ENCODE assay signal across 9 cellular contexts in the genomic region with DNA sequence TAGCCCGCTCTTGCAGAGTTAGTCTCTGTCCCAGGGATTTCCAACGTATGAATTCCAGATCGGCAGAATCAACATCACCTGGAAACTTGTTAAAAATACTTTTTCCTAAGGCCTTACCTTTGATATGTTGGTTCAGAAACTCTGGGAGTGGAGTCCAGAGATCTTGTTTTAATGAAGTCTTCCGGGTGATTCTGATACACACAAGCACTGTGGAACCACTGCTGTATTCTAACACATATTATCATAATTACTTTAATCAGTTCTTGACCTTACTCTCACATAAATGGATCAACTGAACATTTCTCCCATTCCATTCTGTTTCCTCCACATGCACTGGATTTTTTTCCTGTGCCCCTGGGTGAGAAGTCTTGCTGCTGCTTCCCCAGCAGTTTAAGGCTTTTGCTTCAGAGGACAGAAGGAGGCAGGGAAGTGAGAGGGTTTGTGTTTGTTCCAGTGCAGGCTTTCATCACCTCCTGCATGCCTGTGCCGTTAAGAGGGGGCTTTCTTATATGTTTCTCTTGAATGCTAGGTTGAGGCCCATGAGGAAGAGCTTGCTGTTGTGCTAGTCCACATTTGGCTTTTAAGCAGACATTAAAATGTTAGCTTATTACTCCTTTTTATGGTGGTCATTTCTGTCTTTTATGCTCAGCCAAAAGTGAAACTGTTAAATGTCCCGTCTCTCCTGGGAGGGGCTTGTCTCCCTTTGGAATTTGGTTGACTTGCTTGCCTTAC. TPM values are rescaled to one million over a fixed set of nuclear protein-coding genes. Genes with fewer than 3 reads are reported as not detected.
A peak's percentile ranks its signal among the peaks of the same experiment; 100 is the strongest.
DNase-seq lines count a peak whose midpoint lies in the region; ATAC-seq and TF ChIP-seq lines count a peak whose summit lies in the region.
"Had no signal": no experiment of that assay in that cellular context is flagged by ENCODE, and none has a peak within 500 bp of the region (broad histone marks: within the 10 kb centered on the region; RNA-seq: fewer than 3 reads in every experiment).

No MANE protein-coding gene starts in this region.

- no peak for ATAC-seq in stimulated activated naive CD8-positive, alpha-beta T cell treated with anti-CD3 and anti-CD28 coated beads, Interleukin-15, amount 100 ng/mL, for 72 hours
- no peak for ATAC-seq in GM18498 (IDR thresholded peaks at IDR 0.05; ENCODE audit: unreplicated experiment)

- H3K4me3 Mint-ChIP-seq in brain = peak overlapping the region in 4 of 5 experiments; percentile 23 to 43 (median 38)
- peak overlapping the region; percentile 23 to 37 for H3K4me3 Mint-ChIP-seq in stimulated activated naive CD8-positive, alpha-beta T cell treated with anti-CD3 and anti-CD28 coated beads, Interleukin-15, amount 100 ng/mL, for 72 hours
- no peak overlapping the region for H3K4me3 Mint-ChIP-seq in activated CD4-positive, alpha-beta T cell treated with anti-CD3 and anti-CD28 coated beads, Interleukin-2, amount 10 ng/mL, durations not matched to agents 24 days and 14 days

- H3K36me3 Mint-ChIP-seq in brain = peaks cover 15% of the 10 kb centered on the region
- H3K36me3 Mint-ChIP-seq in activated CD4-positive, alpha-beta T cell treated with anti-CD3 and anti-CD28 coated beads, Interleukin-2, amount 10 ng/mL, durations not matched to agents 24 days and 14 days (ENCODE audit: low read depth) = peaks cover 11% of the 10 kb centered on the region

- peak overlapping the region; percentile 30 for H3K4me3 ChIP-seq in HFF-Myc (replicated peaks; ENCODE audit: low read depth, low read length)

- no peaks in the 10 kb centered on the region for H3K9me3 Mint-ChIP-seq in brain
- H3K9me3 Mint-ChIP-seq in stimulated activated naive CD8-positive, alpha-beta T cell treated with anti-CD3 and anti-CD28 coated beads, Interleukin-15, amount 100 ng/mL, for 72 hours = no peaks in the 10 kb centered on the region
- H3K9me3 Mint-ChIP-seq in activated CD4-positive, alpha-beta T cell treated with anti-CD3 and anti-CD28 coated beads, Interleukin-2, amount 10 ng/mL, durations not matched to agents 24 days and 14 days = no peaks in the 10 kb centered on the region

- intact Hi-C loops in activated CD4-positive, alpha-beta T cell treated with anti-CD3 and anti-CD28 coated beads, Interleukin-2, amount 10 ng/mL, durations not matched to agents 24 days and 14 days (cut with micrococcal nuclease) = no loop called here

- peaks cover 67% of the 10 kb centered on the region for H3K4me1 Mint-ChIP-seq in brain
- peaks cover 86% of the 10 kb centered on the region for H3K4me1 Mint-ChIP-seq in stimulated activated naive CD8-positive, alpha-beta T cell treated with anti-CD3 and anti-CD28 coated beads, Interleukin-15, amount 100 ng/mL, for 72 hours
- H3K4me1 Mint-ChIP-seq in activated CD4-positive, alpha-beta T cell treated with anti-CD3 and anti-CD28 coated beads, Interleukin-2, amount 10 ng/mL, durations not matched to agents 24 days and 14 days = peaks cover 38% of the 10 kb centered on the region

- TF ChIP-seq CTCF in HFF-Myc (IDR thresholded peaks at IDR 0.05; ENCODE audit: low read depth, low read length, missing control alignments) = no peak
- TF ChIP-seq CTCF in brain (conservative IDR thresholded peaks at IDR 0.05) = no peak

- H3K27me3 Mint-ChIP-seq in brain = no peaks in the 10 kb centered on the region
- no peaks in the 10 kb centered on the region for H3K27me3 Mint-ChIP-seq in stimulated activated naive CD8-positive, alpha-beta T cell treated with anti-CD3 and anti-CD28 coated beads, Interleukin-15, amount 100 ng/mL, for 72 hours
- H3K27me3 Mint-ChIP-seq in activated CD4-positive, alpha-beta T cell treated with anti-CD3 and anti-CD28 coated beads, Interleukin-2, amount 10 ng/mL, durations not matched to agents 24 days and 14 days = no peaks in the 10 kb centered on the region

- DNase-seq in HFF-Myc (ENCODE audit: extremely low read depth, low read depth) = no peak
- DNase-seq in kidney tubule cell (ENCODE audit: low spot score) = peak; percentile 35
- no peak for DNase-seq in stimulated activated naive CD8-positive, alpha-beta T cell treated with anti-CD3 and anti-CD28 coated beads, Interleukin-15, amount 100 ng/mL, for 72 hours
- no peak for DNase-seq in CD1c-positive myeloid dendritic cell (ENCODE audit: extremely low spot score)
- DNase-seq in activated CD4-positive, alpha-beta T cell treated with anti-CD3 and anti-CD28 coated beads, Interleukin-2, amount 10 ng/mL, durations not matched to agents 24 days and 14 days = no peak
- DNase-seq: NCI-H82; stimulated activated CD4-positive, alpha-beta T cell treated with anti-CD3 and anti-CD28 coated beads, Interleukin-4, amount 100 ng/mL, for 24 hours had no signal

- H3K27ac Mint-ChIP-seq in brain = peak overlapping the region in 4 of 5 experiments; percentile 15 to 76 (median 40)
- H3K27ac Mint-ChIP-seq in stimulated activated naive CD8-positive, alpha-beta T cell treated with anti-CD3 and anti-CD28 coated beads, Interleukin-15, amount 100 ng/mL, for 72 hours = peak overlapping the region; percentile 7 to 48
- no peak overlapping the region for H3K27ac Mint-ChIP-seq in activated CD4-positive, alpha-beta T cell treated with anti-CD3 and anti-CD28 coated beads, Interleukin-2, amount 10 ng/mL, durations not matched to agents 24 days and 14 days

RNA-seq across cellular contexts. Expression of a gene that starts 32.4 kb away (rescaled TPM):
- 13.6 TPM for polyA plus RNA-seq in brain (ENCODE audit: insufficient read depth, low read depth, low replicate concordance)
- total RNA-seq in activated CD4-positive, alpha-beta T cell treated with anti-CD3 and anti-CD28 coated beads, Interleukin-2, amount 10 ng/mL, durations not matched to agents 24 days and 14 days = 42.9 and 45.6 TPM in 2 replicates
